14 cellular contexts compared by ENCODE assay signal in the genomic region with DNA sequence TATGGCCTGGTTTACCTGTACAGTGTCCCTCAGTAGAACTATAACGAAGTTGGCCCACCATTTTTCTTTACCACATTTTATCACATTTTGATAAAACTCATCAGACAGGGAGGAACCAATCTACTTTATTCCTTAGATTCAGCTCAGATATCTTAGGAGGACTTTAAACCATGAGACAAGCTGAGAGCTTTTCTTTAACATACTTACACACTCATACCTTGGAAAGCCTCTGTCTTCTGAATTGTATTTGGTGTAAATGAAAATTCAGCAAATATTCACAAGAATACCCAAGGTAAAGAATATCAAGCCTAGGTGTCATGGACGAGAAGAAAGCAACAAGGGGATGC.
A peak's percentile ranks its signal among the peaks of the same experiment; 100 is the strongest.
DNase-seq lines count a peak whose midpoint lies in the region; ATAC-seq and TF ChIP-seq lines count a peak whose summit lies in the region.
"Had no signal": no experiment of that assay in that cellular context is flagged by ENCODE, and none has a peak within 500 bp of the region (broad histone marks: within the 10 kb centered on the region; RNA-seq: fewer than 3 reads in every experiment).

No MANE protein-coding gene starts in this region.

- H3K23ac ChIP-seq in mesenchymal stem cell (ENCODE audit: low read length in 2 of 2), result no peak overlapping the region

- H2BK12ac ChIP-seq in mesenchymal stem cell (ENCODE audit: low read length in 2 of 2), result no peak overlapping the region

- 53% methylated on average over 2 of the region's 2 CpGs for whole genome bisulfite sequencing in mesenchymal stem cell
- WGBS in smooth muscle cell (ENCODE audit: low lambda C conversion rate), result 24% methylated on average over 2 of the region's 2 CpGs
- WGBS in thyroid gland, 2 donors, result 86% methylated on average over 2 of the region's 2 CpGs

- H3K9ac ChIP-seq in Loucy (ENCODE audit: low read depth, low read length, poor library complexity, severe bottlenecking), result no peak overlapping the region
- no peak overlapping the region for H3K9ac ChIP-seq in mesenchymal stem cell (ENCODE audit: low read length)
- peak overlapping the region; percentile 11 for H3K9ac ChIP-seq in smooth muscle cell (ENCODE audit: low read depth)

- no peak overlapping the region for H2BK5ac ChIP-seq in mesenchymal stem cell (ENCODE audit: low read depth, low read length, poor library complexity, severe bottlenecking)

- H3K4me1 ChIP-seq in Loucy (ENCODE audit: insufficient read depth, low read length, poor library complexity, severe bottlenecking) (peaks cover 18% of the 10 kb centered on the region), mesenchymal stem cell (ENCODE audit: control insufficient read depth, insufficient read depth, low read depth, low read length) (peaks cover 6% of the 10 kb centered on the region), smooth muscle cell (ENCODE audit: low read depth) (peaks cover 5% of the 10 kb centered on the region), GM23338 (ENCODE audit: insufficient read depth) (no peaks in the 10 kb centered on the region), thyroid gland (peaks cover 6 to 13% of the 10 kb centered on the region in 2 donors)

- H3K9me2 ChIP-seq in Loucy (replicated peaks; ENCODE audit: low read depth, low read length) (no peaks in the 10 kb centered on the region), GM23338 (ENCODE audit: insufficient read depth) (0 out of 2 replicates have a peak, but pooled peaks cover 8% of the 10 kb centered on the region)

- H4K20me1 ChIP-seq in Loucy (ENCODE audit: insufficient read depth, low read length, poor library complexity, severe bottlenecking) (peaks cover 4% of the 10 kb centered on the region), smooth muscle cell (ENCODE audit: low read depth) (no peaks in the 10 kb centered on the region), GM23338 (replicated peaks; ENCODE audit: insufficient read depth) (no peaks in the 10 kb centered on the region)

- H2BK120ac ChIP-seq in mesenchymal stem cell (ENCODE audit: low read depth, low read length), result no peak overlapping the region

- TF ChIP-seq CTCF in Loucy (conservative IDR thresholded peaks at IDR 0.05; ENCODE audit: low read length) (no peak), smooth muscle cell (IDR thresholded peaks at IDR 0.05; ENCODE audit: borderline replicate concordance, insufficient read depth, poor library complexity, severe bottlenecking) (no peak), GM23338 (conservative IDR thresholded peaks at IDR 0.05; ENCODE audit: low read depth in 2 of 2) (no peak), thyroid gland (IDR thresholded peaks at IDR 0.05) (no peak)

- intact Hi-C loops in thyroid gland (cut with DNase I), result no loop called here

- H2AFZ ChIP-seq in Loucy (ENCODE audit: low read length) (no peak overlapping the region), mesenchymal stem cell (ENCODE audit: low read depth, low read length) (no peak overlapping the region), smooth muscle cell (ENCODE audit: low read depth) (no peak overlapping the region), GM23338 (no peak overlapping the region)

- H3K4me2 ChIP-seq in Loucy (ENCODE audit: low read depth, low read length, poor library complexity, severe bottlenecking) (peak overlapping the region; percentile 21), mesenchymal stem cell (ENCODE audit: low read length, poor library complexity, severe bottlenecking) (no peak overlapping the region), smooth muscle cell (peak overlapping the region; percentile 63), GM23338 (no peak overlapping the region)

- H3F3A ChIP-seq in Loucy (ENCODE audit: low read depth) (peaks cover 4% of the 10 kb centered on the region; the same call in 1 of the 2 replicates), smooth muscle cell (ENCODE audit: low read depth) (no peaks in the 10 kb centered on the region), GM23338 (replicated peaks; ENCODE audit: low read depth) (no peaks in the 10 kb centered on the region)

- ATAC-seq in activated T-helper 17 cell treated with anti-CD3 and anti-CD28 coated beads, Interleukin-2, amount 50 U/mL, for 72 hours (replicated peaks), result no peak
- ATAC-seq in HG03039 (IDR thresholded peaks at IDR 0.05; ENCODE audit: unreplicated experiment) (no peak), GM23338 (no peak)

- H3K27ac ChIP-seq in mesenchymal stem cell (ENCODE audit: low read length, poor library complexity, severe bottlenecking), result peak overlapping the region; percentile 56
- H3K27ac ChIP-seq in smooth muscle cell (ENCODE audit: low read depth), result peak overlapping the region; percentile 88
- H3K27ac ChIP-seq in GM23338 (ENCODE audit: low read depth), result no peak overlapping the region
- no peak overlapping the region for H3K27ac ChIP-seq in thyroid gland

- H3K79me2 ChIP-seq in Loucy (ENCODE audit: insufficient read depth, low read length), result no peaks in the 10 kb centered on the region
- no peaks in the 10 kb centered on the region for H3K79me2 ChIP-seq in smooth muscle cell (ENCODE audit: low read depth)
- no peaks in the 10 kb centered on the region for H3K79me2 ChIP-seq in GM23338 (replicated peaks; ENCODE audit: insufficient read depth)

- H3K4me1 Mint-ChIP-seq in activated T-helper 17 cell treated with anti-CD3 and anti-CD28 coated beads, Interleukin-2, amount 50 U/mL, for 72 hours, result peaks cover 8% of the 10 kb centered on the region
- peaks cover 5% of the 10 kb centered on the region; the same call in 2 of the 3 replicates for H3K4me1 Mint-ChIP-seq in GM23338

- no peak overlapping the region for H4K91ac ChIP-seq in mesenchymal stem cell (ENCODE audit: low read length)

- no peaks in the 10 kb centered on the region for H3K9me3 Mint-ChIP-seq in activated T-helper 17 cell treated with anti-CD3 and anti-CD28 coated beads, Interleukin-2, amount 50 U/mL, for 72 hours
- no peaks in the 10 kb centered on the region for H3K9me3 Mint-ChIP-seq in GM23338
- H3K9me3 Mint-ChIP-seq: CD8-positive, alpha-beta T cell had no signal

- DNase-seq in mesenchymal stem cell (no peak), smooth muscle cell (lab: John Stamatoyannopoulos, UW; ENCODE audit: unreplicated experiment) (no peak), GM23338 (ENCODE audit: low spot score) (no peak), thyroid gland (no peak)
- DNase-seq: effector CD8-positive, alpha-beta T cell; GOT3; hypothalamus; left cardiac atrium; substantia nigra had no signal

- no peak for TF ChIP-seq POLR2A in thyroid gland (IDR thresholded peaks at IDR 0.05)

- peak overlapping the region; percentile 80 for H2AK5ac ChIP-seq in mesenchymal stem cell (ENCODE audit: low read length, severe bottlenecking)

- H3K36me3 Mint-ChIP-seq in activated T-helper 17 cell treated with anti-CD3 and anti-CD28 coated beads, Interleukin-2, amount 50 U/mL, for 72 hours (ENCODE audit: low read depth), result no peaks in the 10 kb centered on the region
- H3K36me3 Mint-ChIP-seq in GM23338 (ENCODE audit: low read depth), result no peaks in the 10 kb centered on the region
- H3K36me3 Mint-ChIP-seq: CD8-positive, alpha-beta T cell had no signal

- H3K79me1 ChIP-seq in mesenchymal stem cell (replicated peaks; ENCODE audit: low read length, poor library complexity, severe bottlenecking), result no peaks in the 10 kb centered on the region

- no peak overlapping the region for H3K18ac ChIP-seq in mesenchymal stem cell (ENCODE audit: low read depth in 1 of 2, low read length in 2 of 2)

- no peaks in the 10 kb centered on the region for H3K9me3 ChIP-seq in Loucy (ENCODE audit: insufficient read depth, low read depth, low read length)
- no peaks in the 10 kb centered on the region for H3K9me3 ChIP-seq in mesenchymal stem cell (ENCODE audit: control insufficient read depth, low read length)
- no peaks in the 10 kb centered on the region for H3K9me3 ChIP-seq in smooth muscle cell (replicated peaks; ENCODE audit: low read depth)
- no peaks in the 10 kb centered on the region for H3K9me3 ChIP-seq in thyroid gland

- H3K27ac Mint-ChIP-seq in activated T-helper 17 cell treated with anti-CD3 and anti-CD28 coated beads, Interleukin-2, amount 50 U/mL, for 72 hours, result peak overlapping the region; percentile 57
- no peak overlapping the region for H3K27ac Mint-ChIP-seq in GM23338
- H3K27ac Mint-ChIP-seq: CD8-positive, alpha-beta T cell; progenitor cell of endocrine pancreas had no signal

- no peak overlapping the region for H3K4ac ChIP-seq in mesenchymal stem cell (ENCODE audit: low read depth in 1 of 2, low read length in 2 of 2)

- H2BK15ac ChIP-seq in mesenchymal stem cell (ENCODE audit: low read depth, poor library complexity, severe bottlenecking), result no peak overlapping the region

- H3K36me3 ChIP-seq in Loucy (ENCODE audit: insufficient read depth, low read length) (no peaks in the 10 kb centered on the region), mesenchymal stem cell (ENCODE audit: control insufficient read depth in 1 of 2, insufficient read depth in 2 of 2, low read depth in 1 of 2, low read length in 2 of 2) (no peaks in the 10 kb centered on the region), smooth muscle cell (ENCODE audit: low read depth) (no peaks in the 10 kb centered on the region), GM23338 (ENCODE audit: insufficient read depth) (no peaks in the 10 kb centered on the region), thyroid gland (no peaks in the 10 kb centered on the region)

- peaks cover 8% of the 10 kb centered on the region for H3K27me3 Mint-ChIP-seq in activated T-helper 17 cell treated with anti-CD3 and anti-CD28 coated beads, Interleukin-2, amount 50 U/mL, for 72 hours
- H3K27me3 Mint-ChIP-seq in GM23338 (ENCODE audit: insufficient read depth, low read depth, poor library complexity), result peaks cover 5% of the 10 kb centered on the region

- H3K4me3 Mint-ChIP-seq in activated T-helper 17 cell treated with anti-CD3 and anti-CD28 coated beads, Interleukin-2, amount 50 U/mL, for 72 hours, result peak overlapping the region; percentile 9
- H3K4me3 Mint-ChIP-seq in GM23338, result no peak overlapping the region
- H3K4me3 Mint-ChIP-seq: CD8-positive, alpha-beta T cell had no signal

- H3K4me3 ChIP-seq in Loucy (ENCODE audit: low read length, poor library complexity, severe bottlenecking) (no peak overlapping the region), mesenchymal stem cell (ENCODE audit: insufficient read depth in 1 of 2, low read depth in 1 of 2, low read length in 2 of 2) (no peak overlapping the region), smooth muscle cell (no peak overlapping the region), GM23338 (no peak overlapping the region), thyroid gland (replicated peaks in 1 of 3) (no peak overlapping the region)

- no peak overlapping the region for H4K8ac ChIP-seq in mesenchymal stem cell (ENCODE audit: low read length)

- peaks cover 90% of the 10 kb centered on the region for H3K27me3 ChIP-seq in Loucy (ENCODE audit: insufficient read depth, low read length, poor library complexity, severe bottlenecking)
- H3K27me3 ChIP-seq in mesenchymal stem cell (ENCODE audit: control insufficient read depth in 1 of 2, insufficient read depth in 1 of 2, low read length in 2 of 2), result no peaks in the 10 kb centered on the region
- H3K27me3 ChIP-seq in smooth muscle cell (ENCODE audit: low read depth), result no peaks in the 10 kb centered on the region
- no peaks in the 10 kb centered on the region for H3K27me3 ChIP-seq in GM23338 (ENCODE audit: insufficient read depth)
- no peaks in the 10 kb centered on the region for H3K27me3 ChIP-seq in thyroid gland

- H3K14ac ChIP-seq in mesenchymal stem cell (ENCODE audit: low read length in 2 of 2), result no peak overlapping the region

Comparison
In these comparisons a context has a peak if more than half of its experiments do, and no peak if none do; other contexts are left out.
1. H3K4me2 ChIP-seq: peak in Loucy (single experiment) and smooth muscle cell (single experiment); none in mesenchymal stem cell (single experiment) and GM23338 (single experiment).
2. H3K27ac ChIP-seq: peak in mesenchymal stem cell (single experiment) and smooth muscle cell (single experiment); none in GM23338 (single experiment) and thyroid gland (0 of 3).